In the genomic region with DNA sequence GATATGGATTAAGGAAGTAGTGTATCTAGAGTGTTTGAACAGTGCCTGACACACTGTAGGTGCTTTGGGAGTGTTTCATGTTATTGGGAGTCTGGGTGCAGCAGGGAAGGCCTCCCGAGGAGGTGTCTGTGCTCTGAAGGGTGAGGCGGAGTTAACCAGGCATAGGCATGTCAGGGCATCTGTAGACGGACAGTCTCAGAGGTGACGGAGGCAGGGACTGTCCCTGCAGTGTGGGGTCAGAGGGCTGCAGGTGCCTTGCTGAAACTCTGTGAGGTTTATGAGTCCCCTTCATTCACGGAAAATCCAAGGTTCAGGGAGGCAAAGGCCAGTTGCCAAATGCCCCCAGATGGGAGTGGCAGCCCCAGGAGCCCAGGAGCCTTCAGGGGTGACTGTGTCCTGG, we compare ENCODE assay signal across 10 cellular contexts. TPM values are rescaled to one million over a fixed set of nuclear protein-coding genes. Genes with fewer than 3 reads are reported as not detected.
A peak's percentile ranks its signal among the peaks of the same experiment; 100 is the strongest.
DNase-seq lines count a peak whose midpoint lies in the region; ATAC-seq, FAIRE-seq and TF ChIP-seq lines count a peak whose summit lies in the region.
"Not testable (repeated sequence)": the region's sequence is repeated elsewhere in the genome, so short reads cannot be mapped to it uniquely, and the experiment has no call there.
"Had no signal": no experiment of that assay in that cellular context is flagged by ENCODE, and none has a peak within 500 bp of the region (broad histone marks: within the 10 kb centered on the region; RNA-seq: fewer than 3 reads in every experiment).

No MANE protein-coding gene starts in this region.

- H3K36me3 Mint-ChIP-seq in stimulated activated effector memory CD8-positive, alpha-beta T cell treated with anti-CD3 and anti-CD28 coated beads, Interleukin-12 subunit alpha, Interleukin-12 subunit beta, amount 100 ng/mL, for 72 hours, result not testable (repeated sequence)

- not testable (repeated sequence) for TF ChIP-seq CTCF in GM12878 (IDR thresholded peaks at IDR 0.05 in 2 of 3, conservative IDR thresholded peaks at IDR 0.05 in 1 of 3; ENCODE audit: control insufficient read depth in 2 of 3, extremely low read depth in 1 of 3, insufficient read depth in 1 of 3, low read depth in 3 of 3, low read length in 3 of 3); mucosa of descending colon (IDR thresholded peaks at IDR 0.05)

- POLR2A ChIA-PET in GM12878 (lab: Charles Lee), result not testable (repeated sequence)

- H3K36me3 ChIP-seq in GM12878 (ENCODE audit: control insufficient read depth in 2 of 2, insufficient read depth in 2 of 2, low read length in 1 of 2); mucosa of descending colon (ENCODE audit: low read depth): not testable (repeated sequence)

- not testable (repeated sequence) for DNase-seq in GM12891 (ENCODE audit: insufficient read length, low spot score); HTR-8/SVneo (ENCODE audit: insufficient read length, low spot score); GM12878 (ENCODE audit: low read depth, low spot score); Right ventricle myocardium superior; mucosa of descending colon; stimulated activated effector memory CD8-positive, alpha-beta T cell treated with anti-CD3 and anti-CD28 coated beads, Interleukin-12 subunit alpha, Interleukin-12 subunit beta, amount 100 ng/mL, for 72 hours (ENCODE audit: low spot score in 2 of 2)

- not testable (repeated sequence) for TF ChIP-seq EP300 in GM12878 (IDR thresholded peaks at IDR 0.05; ENCODE audit: borderline replicate concordance in 1 of 2, control insufficient read depth in 1 of 2, low read depth in 2 of 2, low read length in 2 of 2)

- CTCF ChIA-PET in GM12878 (lab: Yijun Ruan, JAX), result not testable (repeated sequence)

- not testable (repeated sequence) for H3K4me2 ChIP-seq in GM12878 (ENCODE audit: control insufficient read depth, insufficient read depth)

- H3K27ac ChIP-seq in GM12878 (ENCODE audit: control insufficient read depth, insufficient read depth), result not testable (repeated sequence)

- SMC1A ChIA-PET in GM12878 (lab: Charles Lee; ENCODE audit: uncharacterized antibody, unreplicated experiment), result not testable (repeated sequence)

- RAD21 ChIA-PET in GM12878 (lab: Charles Lee; ENCODE audit: unreplicated experiment), result not testable (repeated sequence)

- H3K4me3 Mint-ChIP-seq in stimulated activated effector memory CD8-positive, alpha-beta T cell treated with anti-CD3 and anti-CD28 coated beads, Interleukin-12 subunit alpha, Interleukin-12 subunit beta, amount 100 ng/mL, for 72 hours, result not testable (repeated sequence)

- FAIRE-seq in GM12891 (lab: Jason Lieb, UNC) (peak; percentile 58), HTR-8/SVneo (lab: Jason Lieb, UNC) (peak; percentile 38)
- FAIRE-seq in GM12878 (lab: Jason Lieb, UNC), result not testable (repeated sequence)

- BruUV-seq in GM12878 (replicated peaks; lab: Mats Ljungman, UMichigan), result not testable (repeated sequence)

- H3K9ac ChIP-seq in GM12878 (ENCODE audit: control insufficient read depth, insufficient read depth, low read length), result not testable (repeated sequence)

- not testable (repeated sequence) for H4K20me1 ChIP-seq in GM12878 (ENCODE audit: control insufficient read depth, insufficient read depth)

- not testable (repeated sequence) for H3K4me1 Mint-ChIP-seq in stimulated activated effector memory CD8-positive, alpha-beta T cell treated with anti-CD3 and anti-CD28 coated beads, Interleukin-12 subunit alpha, Interleukin-12 subunit beta, amount 100 ng/mL, for 72 hours

- not testable (repeated sequence) for H3K4me3 ChIP-seq in GM12878, mucosa of descending colon

- H3K27ac Mint-ChIP-seq in stimulated activated effector memory CD8-positive, alpha-beta T cell treated with anti-CD3 and anti-CD28 coated beads, Interleukin-12 subunit alpha, Interleukin-12 subunit beta, amount 100 ng/mL, for 72 hours, result peak overlapping the region; percentile 84

- not testable (repeated sequence) for H3K9me3 ChIP-seq in GM12878 (replicated peaks; ENCODE audit: control insufficient read depth, insufficient read depth, low read length); mucosa of descending colon

- not testable (repeated sequence) for TF ChIP-seq POLR2A in GM12891 (IDR thresholded peaks at IDR 0.05; ENCODE audit: low read depth, low read length); GM12878 (IDR thresholded peaks at IDR 0.05; ENCODE audit: low read depth, low read length)

- not testable (repeated sequence) for H3K9me3 Mint-ChIP-seq in stimulated activated effector memory CD8-positive, alpha-beta T cell treated with anti-CD3 and anti-CD28 coated beads, Interleukin-12 subunit alpha, Interleukin-12 subunit beta, amount 100 ng/mL, for 72 hours

- ATAC-seq in GM18520 (IDR thresholded peaks at IDR 0.05; ENCODE audit: unreplicated experiment), result peak; percentile 37
- ATAC-seq in GM12878, result peak; percentile 22; the same call in 2 of the 3 replicates
- peak; percentile 15 for ATAC-seq in Right ventricle myocardium superior (ENCODE audit: poor library complexity)
- peak; percentile 58 for ATAC-seq in mucosa of descending colon
- not testable (repeated sequence) for ATAC-seq in stimulated activated effector memory CD8-positive, alpha-beta T cell treated with anti-CD3 and anti-CD28 coated beads, Interleukin-12 subunit alpha, Interleukin-12 subunit beta, amount 100 ng/mL, for 72 hours

- not testable (repeated sequence) for H3K27me3 ChIP-seq in GM12878 (replicated peaks in 1 of 2; ENCODE audit: control insufficient read depth in 2 of 2, insufficient read depth in 2 of 2, low read length in 1 of 2)

- not testable (repeated sequence) for TF ChIP-seq RAD21 in GM12878 (IDR thresholded peaks at IDR 0.05; ENCODE audit: insufficient read depth, low read depth, low read length)

- not testable (repeated sequence) for H2AFZ ChIP-seq in GM12878 (ENCODE audit: control insufficient read depth, low read depth, low read length)

- H3K79me2 ChIP-seq in GM12878 (ENCODE audit: control insufficient read depth, insufficient read depth, low read length), result not testable (repeated sequence)

- H3K4me1 ChIP-seq in GM12878 (ENCODE audit: control insufficient read depth, insufficient read depth, low read length); mucosa of descending colon (ENCODE audit: low read depth): not testable (repeated sequence)

- intact Hi-C loops in GM12878 (cut with micrococcal nuclease; ENCODE audit: unreplicated experiment); Right ventricle myocardium superior (cut with DNase I); mucosa of descending colon (cut with DNase I, micrococcal nuclease): not testable (repeated sequence)

- in situ Hi-C loops in GM12878 (cut with MboI), result not testable (repeated sequence)

- 50% methylated on average over 2 of the region's 5 CpGs for WGBS in GM12878 (ENCODE audit: insufficient coverage, insufficient replicate concordance, low lambda C conversion rate, missing lambda C conversion rate)

RNA-seq across cellular contexts. Expression of gene LGALS9C, which starts 0.8 kb away (rescaled TPM):
- polyA plus RNA-seq in GM12891 (2012; ENCODE audit: low read depth, missing spikeins), result 2.3 TPM
- 0.27 TPM in 1 of 2 replicates, not detected in the other for total RNA-seq in GM12878 (2013; cell fraction: nucleolus; rRNA removed)
- 1.0 and 1.1 TPM in 2 replicates for total RNA-seq in GM12878 (2014; rRNA removed)
- 0.18 and 0.74 TPM in 2 replicates for total RNA-seq in GM12878 (2014; rRNA removed; fragmentation: Illumina TruSeq; extraction: Trizol)
- total RNA-seq in GM12878 (2021), result 1.1 and 1.3 TPM in 2 replicates
- polyA plus RNA-seq in GM12878 (2011; ENCODE audit: low read depth), result 0.93 TPM
- polyA plus RNA-seq in GM12878 (2011; rRNA removed), result 0.72 and 1.4 TPM in 2 replicates
- polyA plus RNA-seq in GM12878 (2011; cell fraction: cytosol; rRNA removed), result 2.7 and 2.8 TPM in 2 replicates
- 6.4 and 7.0 TPM in 2 replicates for polyA plus RNA-seq in GM12878 (2011; cell fraction: nucleus; rRNA removed)
- 3.1 and 3.3 TPM in 2 replicates for polyA plus RNA-seq in GM12878 (2012)
- 1.8 and 2.0 TPM in 2 replicates for polyA plus RNA-seq in GM12878 (2014; fragmentation: Illumina TruSeq; extraction: Trizol)
- under 1 TPM in 1 of 2 experiments, not detected in 1; 0.18 TPM for polyA plus RNA-seq in GM12878 (2014; fragmentation: Nextera tagmentation; extraction: Ambion mirVana)
- polyA plus RNA-seq in GM12878 (2014; rRNA removed), result 0.82 and 1.2 TPM in 2 replicates
- polyA plus RNA-seq in GM12878 (2016; fragmentation: Nextera tagmentation; extraction: Ambion mirVana), result 1 to 10 TPM; 1.1 to 1.9 TPM
- polyA minus RNA-seq in GM12878 (2011; rRNA and poly(A)+ RNA removed), result 1.8 and 1.9 TPM in 2 replicates
- 0.83 and 1.2 TPM in 2 replicates for polyA minus RNA-seq in GM12878 (2011; cell fraction: cytosol; rRNA and poly(A)+ RNA removed)
- polyA minus RNA-seq in GM12878 (2011; cell fraction: nucleus; rRNA and poly(A)+ RNA removed), result 2.2 and 2.5 TPM in 2 replicates
- total RNA-seq in Right ventricle myocardium superior, result not detected
- total RNA-seq in mucosa of descending colon, result 10 to 100 TPM; 23.7 to 91.5 (median 53.9) TPM
- total RNA-seq: Caco-2; CD4-positive, CD25-positive, alpha-beta regulatory T cell had no signal
- polyA plus RNA-seq: AG04450 had no signal

Comparison
In these comparisons a context has a peak if more than half of its experiments do, and no peak if none do; other contexts are left out.
1. RNA of gene LGALS9C, which starts 0.8 kb away (total RNA-seq): 23.7 to 91.5 TPM in mucosa of descending colon; 0.18 to 1.3 TPM in GM12878 and not detected in Right ventricle myocardium superior (single experiment); every median in the first group is over 10 times any median in the second.